ENCODE assay signal across 8 cellular contexts in genomic region chr17:29778936-29779811, GRCh38.
DNase-seq lines count a peak whose midpoint lies in the region; ATAC-seq and TF ChIP-seq lines count a peak whose summit lies in the region.

No MANE protein-coding gene starts in this region.

- peak overlapping the region; percentile 8 for H3K27ac Mint-ChIP-seq in activated T-cell treated with anti-CD3 and anti-CD28 coated beads, Interleukin-2, amount 50 U/mL, for 72 hours

- DNase-seq in G401 (ENCODE audit: low spot score), result peak; percentile 73
- DNase-seq in HuH-7.5 (ENCODE audit: low spot score), result peak; percentile 58
- peak; percentile 68 for DNase-seq in RPMI8226
- DNase-seq in activated T-cell treated with anti-CD3 and anti-CD28 coated beads, Interleukin-2, amount 50 U/mL, for 72 hours, result peak; percentile 77 to 84
- DNase-seq in fibroblast of pulmonary artery (ENCODE audit: low read depth), result peak; percentile 75
- DNase-seq in nucleus accumbens (lab: John Stamatoyannopoulos, UW), result peak in 50 of 56 donors; percentile 2 to 84 (median 50)
- peak in 44 of 49 donors; percentile 1 to 79 (median 56) for DNase-seq in substantia nigra (lab: John Stamatoyannopoulos, UW)
- DNase-seq in GOT3 (lab: John Stamatoyannopoulos, UW), result no peak

- no peak overlapping the region for H3K4me3 Mint-ChIP-seq in activated T-cell treated with anti-CD3 and anti-CD28 coated beads, Interleukin-2, amount 50 U/mL, for 72 hours

- H3K36me3 Mint-ChIP-seq in activated T-cell treated with anti-CD3 and anti-CD28 coated beads, Interleukin-2, amount 50 U/mL, for 72 hours (ENCODE audit: insufficient read depth in 2 of 2), result no peaks in the 10 kb centered on the region

- H3K4me3 ChIP-seq in fibroblast of pulmonary artery (replicated peaks; ENCODE audit: low read depth, low read length), result no peak overlapping the region

- peak; percentile 76 for TF ChIP-seq CTCF in fibroblast of pulmonary artery (IDR thresholded peaks at IDR 0.05; ENCODE audit: low read length, missing control alignments)

- no peaks in the 10 kb centered on the region for H3K9me3 Mint-ChIP-seq in activated T-cell treated with anti-CD3 and anti-CD28 coated beads, Interleukin-2, amount 50 U/mL, for 72 hours

- ATAC-seq in activated T-cell treated with anti-CD3 and anti-CD28 coated beads, Interleukin-2, amount 50 U/mL, for 72 hours (replicated peaks in 1 of 2), result peak; percentile 98 to 99

- H3K4me1 Mint-ChIP-seq in activated T-cell treated with anti-CD3 and anti-CD28 coated beads, Interleukin-2, amount 50 U/mL, for 72 hours (ENCODE audit: low read depth), result peaks cover 8% of the 10 kb centered on the region

- no peaks in the 10 kb centered on the region for H3K27me3 Mint-ChIP-seq in activated T-cell treated with anti-CD3 and anti-CD28 coated beads, Interleukin-2, amount 50 U/mL, for 72 hours (ENCODE audit: low read depth)

- H3K27ac ChIP-seq in substantia nigra (ENCODE audit: low read depth, low read length, poor library complexity, severe bottlenecking), result no peak overlapping the region

- in situ Hi-C loops in G401 (cut with HindIII; ENCODE audit: low sequenced_read_pairs), result no loop called here
